Comparison of ENCODE assay signal across 8 cellular contexts in the genomic region with DNA sequence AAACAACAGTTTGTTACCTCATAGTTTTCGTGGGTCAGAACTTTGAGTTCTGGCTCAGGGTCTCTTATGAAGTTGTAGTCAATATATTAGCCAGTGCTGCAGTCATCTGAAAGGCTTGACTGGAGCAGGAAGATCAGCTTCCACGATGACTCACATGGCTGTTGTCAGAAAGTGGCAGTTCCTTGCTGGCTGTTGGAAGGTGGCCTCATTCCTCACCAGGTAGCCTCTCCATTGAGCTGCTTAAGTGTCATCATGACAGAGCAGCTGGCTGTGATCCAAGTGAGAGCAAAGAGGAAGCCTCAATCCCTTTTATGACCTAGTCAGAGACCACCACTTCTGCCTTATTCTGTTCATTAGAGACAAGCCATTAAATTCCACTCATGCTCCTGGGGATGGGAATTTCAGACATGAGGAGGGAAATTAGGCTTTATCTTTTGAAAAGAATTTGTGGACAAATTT. TPM values are rescaled to one million over a fixed set of nuclear protein-coding genes. Genes with fewer than 3 reads are reported as not detected.
A peak's percentile ranks its signal among the peaks of the same experiment; 100 is the strongest.
DNase-seq lines count a peak whose midpoint lies in the region; ATAC-seq, FAIRE-seq and TF ChIP-seq lines count a peak whose summit lies in the region.

No MANE protein-coding gene starts in this region.

- H3K27ac Mint-ChIP-seq in activated CD4-positive, alpha-beta T cell treated with anti-CD3 and anti-CD28 coated beads, Interleukin-2, amount 10 ng/mL, durations not matched to agents 7 days and 5 days: no peak overlapping the region

- H3K4me1 ChIP-seq in GM12878 (ENCODE audit: control insufficient read depth, insufficient read depth, low read length): no peaks in the 10 kb centered on the region
- peaks cover 59% of the 10 kb centered on the region for H3K4me1 ChIP-seq in HepG2 (ENCODE audit: insufficient read depth, low read length)

- no peak for TF ChIP-seq CTCF in GM12878 (IDR thresholded peaks at IDR 0.05 in 2 of 3, conservative IDR thresholded peaks at IDR 0.05 in 1 of 3; ENCODE audit: control insufficient read depth in 2 of 3, extremely low read depth in 1 of 3, insufficient read depth in 1 of 3, low read depth in 3 of 3, low read length in 3 of 3)
- TF ChIP-seq CTCF in HepG2 (CRISPR knock-in tag; IDR thresholded peaks at IDR 0.05): no peak

- H3K9me3 Mint-ChIP-seq in activated CD4-positive, alpha-beta T cell treated with anti-CD3 and anti-CD28 coated beads, Interleukin-2, amount 10 ng/mL, durations not matched to agents 7 days and 5 days: no peaks in the 10 kb centered on the region

- H3K36me3 ChIP-seq in GM12878 (ENCODE audit: control insufficient read depth in 2 of 2, insufficient read depth in 2 of 2, low read length in 1 of 2) (no peaks in the 10 kb centered on the region), HepG2 (replicated peaks in 1 of 2; ENCODE audit: control insufficient read depth in 1 of 2, insufficient read depth in 2 of 2, low read length in 2 of 2) (no peaks in the 10 kb centered on the region)

- H4K20me1 ChIP-seq in GM12878 (ENCODE audit: control insufficient read depth, insufficient read depth): no peaks in the 10 kb centered on the region
- no peaks in the 10 kb centered on the region for H4K20me1 ChIP-seq in HepG2 (ENCODE audit: insufficient read depth, low read length)

- ATAC-seq in GM12878 (peak; percentile 58), HepG2 (peak; percentile 74), HG03571 (IDR thresholded peaks at IDR 0.05; ENCODE audit: unreplicated experiment) (no peak), GM18520 (IDR thresholded peaks at IDR 0.05; ENCODE audit: unreplicated experiment) (no peak)

- no peaks in the 10 kb centered on the region for H3K36me3 Mint-ChIP-seq in activated CD4-positive, alpha-beta T cell treated with anti-CD3 and anti-CD28 coated beads, Interleukin-2, amount 10 ng/mL, durations not matched to agents 7 days and 5 days (ENCODE audit: low read depth)

- no peak for TF ChIP-seq POLR2A in GM12878 (IDR thresholded peaks at IDR 0.05; ENCODE audit: low read depth, low read length)
- TF ChIP-seq POLR2A in HepG2 (IDR thresholded peaks at IDR 0.05; ENCODE audit: insufficient read depth in 1 of 2, low read depth in 2 of 2, low read length in 2 of 2): no peak

- intact Hi-C loops in GM12878 (cut with micrococcal nuclease; ENCODE audit: unreplicated experiment) (loop anchor here (10.0 kb wide), 1 partner anchor 112 kb away; no protein-coding TSS in a partner anchor), HepG2 (cut with micrococcal nuclease; ENCODE audit: unreplicated experiment) (loop anchor here (10.0 kb wide), 1 partner anchor 112 kb away; no protein-coding TSS in a partner anchor), posterior vena cava (cut with DNase I) (no loop called here)

- 42% methylated on average over 2 of the region's 2 CpGs for WGBS in GM12878 (ENCODE audit: insufficient coverage, insufficient replicate concordance, low lambda C conversion rate, missing lambda C conversion rate)
- 33% methylated on average over 2 of the region's 2 CpGs for WGBS in HepG2 (ENCODE audit: low lambda C conversion rate)

- no peak for FAIRE-seq in GM12878 (lab: Jason Lieb, UNC)
- FAIRE-seq in HepG2 (lab: Jason Lieb, UNC): peak; percentile 37

- H3K4me3 ChIP-seq in GM12878 (no peak overlapping the region), HepG2 (replicated peaks in 1 of 3; ENCODE audit: insufficient read depth in 1 of 3, low read depth in 2 of 3, low read length in 3 of 3) (no peak overlapping the region)

- in situ Hi-C loops in GM12878 (cut with MboI): no loop called here
- in situ Hi-C loops in HepG2 (cut with HindIII; ENCODE audit: extremely low pct_ligation_motif_present, low pct_unique_long_range_greater_than_20kb): no loop called here

- no peak for TF ChIP-seq EP300 in GM12878 (IDR thresholded peaks at IDR 0.05; ENCODE audit: borderline replicate concordance in 1 of 2, control insufficient read depth in 1 of 2, low read depth in 2 of 2, low read length in 2 of 2)
- 0 out of 4 replicates have a peak, but pooled peaks of 1 of the 2 experiments have one; percentile 11 for TF ChIP-seq EP300 in HepG2 (IDR thresholded peaks at IDR 0.05; ENCODE audit: low read depth in 2 of 2, low read length in 2 of 2)
- no peak for TF ChIP-seq EP300 in HepG2 (CRISPR knock-in tag; IDR thresholded peaks at IDR 0.05; ENCODE audit: borderline replicate concordance)

- CTCF ChIA-PET in activated CD4-positive, alpha-beta T cell treated with anti-CD3 and anti-CD28 coated beads, Interleukin-2, amount 10 ng/mL, durations not matched to agents 7 days and 5 days (lab: Charles Lee): interaction anchor here (0.5 kb wide), 1 partner anchor 35 kb away, joined by 3 read pairs; no protein-coding TSS in a partner anchor
- CTCF ChIA-PET in GM12878 (lab: Yijun Ruan, JAX): interaction anchor here (6.6 kb wide), 1 partner anchor 146 kb away, joined by 64 read pairs; no protein-coding TSS in a partner anchor
- CTCF ChIA-PET in HepG2 (lab: Yijun Ruan, JAX; ENCODE audit: low intra/inter-chr PET ratio, low total read pairs): no interaction called here

- BruUV-seq in GM12878 (replicated peaks; lab: Mats Ljungman, UMichigan) (no TSS peak), HepG2 (replicated peaks; lab: Mats Ljungman, UMichigan) (no TSS peak)

- H2AFZ ChIP-seq in GM12878 (ENCODE audit: control insufficient read depth, low read depth, low read length) (no peak overlapping the region), HepG2 (ENCODE audit: low read length) (no peak overlapping the region)

- H3K4me2 ChIP-seq in GM12878 (ENCODE audit: control insufficient read depth, insufficient read depth) (no peak overlapping the region), HepG2 (ENCODE audit: low read depth, low read length) (no peak overlapping the region)

- peak; percentile 3 for DNase-seq in activated CD4-positive, alpha-beta T cell treated with anti-CD3 and anti-CD28 coated beads, Interleukin-2, amount 50 U/mL, for 1 hour
- DNase-seq in activated CD4-positive, alpha-beta T cell treated with anti-CD3 and anti-CD28 coated beads, Interleukin-2, amount 10 ng/mL, durations not matched to agents 7 days and 5 days: no peak
- DNase-seq in NCI-H2196 treated with DMSO at 0.1 percent for 48 hours (lab: John Stamatoyannopoulos, UW; ENCODE audit: unreplicated experiment) (peak; percentile 74), GM12878 (ENCODE audit: low read depth, low spot score) (no peak), HepG2 (ENCODE audit: low spot score) (peak; percentile 66), posterior vena cava (ENCODE audit: low spot score) (no peak)

- H3K9ac ChIP-seq in GM12878 (ENCODE audit: control insufficient read depth, insufficient read depth, low read length): no peak overlapping the region
- H3K9ac ChIP-seq in HepG2 (ENCODE audit: insufficient read depth, low read depth, low read length): no peak overlapping the region

- POLR2A ChIA-PET in activated CD4-positive, alpha-beta T cell treated with anti-CD3 and anti-CD28 coated beads, Interleukin-2, amount 10 ng/mL, durations not matched to agents 7 days and 5 days (lab: Charles Lee): no interaction called here
- POLR2A ChIA-PET in GM12878 (lab: Charles Lee) (interaction anchor here (1.0 kb wide), 1 partner anchor 67 kb away, joined by 4 read pairs; no protein-coding TSS in a partner anchor), HepG2 (lab: Yijun Ruan, JAX) (interaction anchor here (0.6 to 1.5 kb wide), 2 partner anchors 33 to 68 kb away, joined by 3 to 10 read pairs; no protein-coding TSS in a partner anchor)

- H3K27me3 Mint-ChIP-seq in activated CD4-positive, alpha-beta T cell treated with anti-CD3 and anti-CD28 coated beads, Interleukin-2, amount 10 ng/mL, durations not matched to agents 7 days and 5 days: no peaks in the 10 kb centered on the region

- no peaks in the 10 kb centered on the region for H3K9me3 ChIP-seq in GM12878 (replicated peaks; ENCODE audit: control insufficient read depth, insufficient read depth, low read length)
- H3K9me3 ChIP-seq in HepG2 (ENCODE audit: low read length): no peaks in the 10 kb centered on the region

- RAD21 ChIA-PET in GM12878 (lab: Charles Lee; ENCODE audit: unreplicated experiment): interaction anchor here (1.0 kb wide), 1 partner anchor 128 kb away, joined by 3 read pairs; no protein-coding TSS in a partner anchor

- peaks cover 6% of the 10 kb centered on the region for H3K79me2 ChIP-seq in GM12878 (ENCODE audit: control insufficient read depth, insufficient read depth, low read length)
- H3K79me2 ChIP-seq in HepG2 (ENCODE audit: insufficient read depth, low read length): peaks cover 72% of the 10 kb centered on the region

- SMC1A ChIA-PET in GM12878 (lab: Charles Lee; ENCODE audit: uncharacterized antibody, unreplicated experiment): interaction anchor here (1.5 to 11.9 kb wide), 2 partner anchors 21 to 146 kb away, joined by 3 to 95 read pairs; no protein-coding TSS in a partner anchor

- H3K4me3 Mint-ChIP-seq in activated CD4-positive, alpha-beta T cell treated with anti-CD3 and anti-CD28 coated beads, Interleukin-2, amount 10 ng/mL, durations not matched to agents 7 days and 5 days: no peak overlapping the region

- H3K27ac ChIP-seq in GM12878 (ENCODE audit: control insufficient read depth, insufficient read depth) (no peak overlapping the region), HepG2 (ENCODE audit: extremely low read length, insufficient read depth, low read length) (no peak overlapping the region)

- H3K27me3 ChIP-seq in GM12878 (replicated peaks in 1 of 2; ENCODE audit: control insufficient read depth in 2 of 2, insufficient read depth in 2 of 2, low read length in 1 of 2) (no peaks in the 10 kb centered on the region), HepG2 (ENCODE audit: control insufficient read depth in 1 of 2, insufficient read depth in 2 of 2, low read length in 2 of 2) (no peaks in the 10 kb centered on the region; a peak in 1 of 5 replicates)

- no peak for TF ChIP-seq RAD21 in GM12878 (IDR thresholded peaks at IDR 0.05; ENCODE audit: insufficient read depth, low read depth, low read length)
- no peak for TF ChIP-seq RAD21 in HepG2 (CRISPR knock-in tag; IDR thresholded peaks at IDR 0.05)

- peaks cover 16% of the 10 kb centered on the region for H3K4me1 Mint-ChIP-seq in activated CD4-positive, alpha-beta T cell treated with anti-CD3 and anti-CD28 coated beads, Interleukin-2, amount 10 ng/mL, durations not matched to agents 7 days and 5 days

RNA-seq across cellular contexts. Expression of a gene that starts 5.6 kb away (rescaled TPM):
- 10 to 100 TPM; 44.0 to 46.7 TPM for total RNA-seq in activated CD4-positive, alpha-beta T cell treated with anti-CD3 and anti-CD28 coated beads, Interleukin-2, amount 10 ng/mL, durations not matched to agents 7 days and 5 days
- 205 and 209 TPM in 2 replicates for total RNA-seq in GM12878 (2013; cell fraction: nucleolus; rRNA removed)
- total RNA-seq in GM12878 (2014; rRNA removed): 128 and 139 TPM in 2 replicates
- 150 and 151 TPM in 2 replicates for total RNA-seq in GM12878 (2014; rRNA removed; fragmentation: Illumina TruSeq; extraction: Trizol)
- total RNA-seq in GM12878 (2021): 102 TPM in 2 replicates
- 67.4 TPM for polyA plus RNA-seq in GM12878 (2011; ENCODE audit: low read depth)
- 114 and 129 TPM in 2 replicates for polyA plus RNA-seq in GM12878 (2011; rRNA removed)
- polyA plus RNA-seq in GM12878 (2011; cell fraction: cytosol; rRNA removed): 84.6 and 110 TPM in 2 replicates
- polyA plus RNA-seq in GM12878 (2011; cell fraction: nucleus; rRNA removed): 81.8 and 103 TPM in 2 replicates
- 68.8 and 80.0 TPM in 2 replicates for polyA plus RNA-seq in GM12878 (2012)
- 156 and 202 TPM in 2 replicates for polyA plus RNA-seq in GM12878 (2014; fragmentation: Illumina TruSeq; extraction: Trizol)
- polyA plus RNA-seq in GM12878 (2014; fragmentation: Nextera tagmentation; extraction: Ambion mirVana): 10 to 100 TPM; 25.9 to 41.9 TPM
- 89.1 and 103 TPM in 2 replicates for polyA plus RNA-seq in GM12878 (2014; rRNA removed)
- polyA plus RNA-seq in GM12878 (2016; fragmentation: Nextera tagmentation; extraction: Ambion mirVana): 100 to 1,000 TPM in 1 of 2 experiments, 10 to 100 TPM in 1; 98.7 to 112 TPM
- 153 and 174 TPM in 2 replicates for polyA minus RNA-seq in GM12878 (2011; rRNA and poly(A)+ RNA removed)
- 37.0 and 63.4 TPM in 2 replicates for polyA minus RNA-seq in GM12878 (2011; cell fraction: cytosol; rRNA and poly(A)+ RNA removed)
- polyA minus RNA-seq in GM12878 (2011; cell fraction: nucleus; rRNA and poly(A)+ RNA removed): 92.8 and 131 TPM in 2 replicates
- 142 and 198 TPM in 2 replicates for total RNA-seq in HepG2 (2016; rRNA removed; fragmentation: Illumina TruSeq; extraction: Trizol)
- 83.0 and 90.3 TPM in 2 replicates for total RNA-seq in HepG2 (2016; cell fraction: cytosol; rRNA removed; fragmentation: Illumina TruSeq; extraction: Trizol; ENCODE audit: low read depth)
- total RNA-seq in HepG2 (2016; cell fraction: insoluble cytoplasmic fraction; rRNA removed; fragmentation: Illumina TruSeq; extraction: Trizol): 140 and 189 TPM in 2 replicates
- 195 and 199 TPM in 2 replicates for total RNA-seq in HepG2 (2016; cell fraction: membrane; rRNA removed; fragmentation: Illumina TruSeq; extraction: Trizol)
- 96.3 and 107 TPM in 2 replicates for total RNA-seq in HepG2 (2016; cell fraction: nucleus; rRNA removed; fragmentation: Illumina TruSeq; extraction: Trizol)
- polyA plus RNA-seq in HepG2 (2011; rRNA removed): 83.6 and 90.3 TPM in 2 replicates
- polyA plus RNA-seq in HepG2 (2011; cell fraction: cytosol; rRNA removed): 52.4 and 69.4 TPM in 2 replicates
- polyA plus RNA-seq in HepG2 (2011; cell fraction: nucleus; rRNA removed): 49.8 and 58.7 TPM in 2 replicates
- polyA plus RNA-seq in HepG2 (2012): 57.7 and 63.5 TPM in 2 replicates
- polyA plus RNA-seq in HepG2 (2016; cell fraction: cytosol; fragmentation: Illumina TruSeq; extraction: Trizol; ENCODE audit: low read depth): 46.8 and 71.1 TPM in 2 replicates
- 168 and 174 TPM in 2 replicates for polyA plus RNA-seq in HepG2 (2016; cell fraction: insoluble cytoplasmic fraction; fragmentation: Illumina TruSeq; extraction: Trizol; ENCODE audit: low read depth)
- 130 and 144 TPM in 2 replicates for polyA plus RNA-seq in HepG2 (2016; cell fraction: membrane; fragmentation: Illumina TruSeq; extraction: Trizol; ENCODE audit: low read depth)
- 90.8 and 95.0 TPM in 2 replicates for polyA plus RNA-seq in HepG2 (2016; cell fraction: nucleus; fragmentation: Illumina TruSeq; extraction: Trizol; ENCODE audit: insufficient read depth, low read depth)
- polyA minus RNA-seq in HepG2 (2011; rRNA and poly(A)+ RNA removed; ENCODE audit: low replicate concordance): 188 and 207 TPM in 2 replicates
- polyA minus RNA-seq in HepG2 (2011; cell fraction: cytosol; rRNA and poly(A)+ RNA removed): 68.2 and 76.9 TPM in 2 replicates
- polyA minus RNA-seq in HepG2 (2011; cell fraction: nucleus; rRNA and poly(A)+ RNA removed): 202 and 205 TPM in 2 replicates
- total RNA-seq in posterior vena cava: 10 to 100 TPM; 73.1 to 84.5 TPM

Comparison
In these comparisons a context has a peak if more than half of its experiments do, and no peak if none do; other contexts are left out.
1. DNase-seq: peak in activated CD4-positive, alpha-beta T cell treated with anti-CD3 and anti-CD28 coated beads, Interleukin-2, amount 50 U/mL, for 1 hour (single experiment), NCI-H2196 treated with DMSO at 0.1 percent for 48 hours (single experiment) and HepG2 (single experiment); none in activated CD4-positive, alpha-beta T cell treated with anti-CD3 and anti-CD28 coated beads, Interleukin-2, amount 10 ng/mL, durations not matched to agents 7 days and 5 days (single experiment), GM12878 (single experiment) and posterior vena cava (single experiment).
2. ATAC-seq: peak in GM12878 (single experiment) and HepG2 (single experiment); none in HG03571 (single experiment) and GM18520 (single experiment).
3. intact Hi-C loops: an anchor here in GM12878 (10.0 kb wide) and HepG2 (10.0 kb wide); none called in posterior vena cava.